31 cellular contexts compared by ENCODE assay signal in genomic region chr2:29495068-29495467, GRCh38.
"Had no signal": no experiment of that assay in that cellular context is flagged by ENCODE, and none has a peak within 500 bp of the region (broad histone marks: within the 10 kb centered on the region; RNA-seq: fewer than 3 reads in every experiment).

No MANE protein-coding gene starts in this region.

- H3K4me1 ChIP-seq: esophagus squamous epithelium, gastroesophageal sphincter had no signal

- H3K4me3 Mint-ChIP-seq: activated CD4-positive, alpha-beta memory T cell treated with anti-CD3 and anti-CD28 coated beads, Interleukin-2, amount 10 ng/mL, durations not matched to agents 7 days and 5 days; activated CD4-positive, alpha-beta T cell treated with anti-CD3 and anti-CD28 coated beads, Interleukin-2, amount 10 ng/mL, durations not matched to agents 7 days and 5 days; activated naive CD8-positive, alpha-beta T cell; activated T-cell treated with anti-CD3 and anti-CD28 coated beads, Interleukin-2, amount 50 U/mL, for 24 hours; activated T-cell treated with anti-CD3 and anti-CD28 coated beads, Interleukin-2, amount 50 U/mL, for 72 hours; activated T-helper 17 cell treated with anti-CD3 and anti-CD28 coated beads, Interleukin-2, amount 50 U/mL, for 72 hours; central memory CD8-positive, alpha-beta T cell; effector memory CD8-positive, alpha-beta T cell; WTC11 had no signal

- DNase-seq: activated CD4-positive, alpha-beta memory T cell treated with anti-CD3 and anti-CD28 coated beads, Interleukin-2, amount 10 ng/mL, durations not matched to agents 7 days and 5 days; activated CD4-positive, alpha-beta T cell treated with anti-CD3 and anti-CD28 coated beads for 1 hour; activated CD4-positive, alpha-beta T cell treated with anti-CD3 and anti-CD28 coated beads for 4 hours; activated CD4-positive, alpha-beta T cell treated with anti-CD3 and anti-CD28 coated beads, Interleukin-2, amount 10 ng/mL, durations not matched to agents 7 days and 5 days; activated CD4-positive, alpha-beta T cell treated with anti-CD3 and anti-CD28 coated beads, Interleukin-2, amount 50 U/mL, for 4 hours; activated CD8-positive, alpha-beta memory T cell treated with anti-CD3 and anti-CD28 coated beads, Interleukin-2, amount 50 U/mL, for 48 hours; activated effector memory CD4-positive, alpha-beta T cell treated with Interleukin-2 at 50 U/mL for 16 hours; activated gamma-delta T cell treated with Interleukin-2 at 50 U/mL for 16 hours; activated naive CD4-positive, alpha-beta T cell treated with anti-CD3 and anti-CD28 coated beads, Interleukin-2, amount 50 U/mL, for 16 hours; activated naive CD4-positive, alpha-beta T cell treated with Interleukin-2 at 50 U/mL for 16 hours; activated T-cell treated with anti-CD3 and anti-CD28 coated beads for 4 hours; activated T-cell treated with anti-CD3 and anti-CD28 coated beads, Interleukin-2, amount 50 U/mL, for 24 hours; activated T-cell treated with anti-CD3 and anti-CD28 coated beads, Interleukin-2, amount 50 U/mL, for 72 hours; amniotic stem cell; anterior cingulate cortex; brain microvascular endothelial cell; cortex of kidney; dermis blood vessel endothelial cell; effector CD4-positive, alpha-beta T cell; effector memory CD8-positive, alpha-beta T cell; erythroblast; esophagus squamous epithelium; foreskin melanocyte; head of caudate nucleus; T-helper 2 cell had no signal

- H3K27me3 Mint-ChIP-seq: activated naive CD8-positive, alpha-beta T cell; activated T-cell treated with anti-CD3 and anti-CD28 coated beads, Interleukin-2, amount 50 U/mL, for 24 hours had no signal

- H3K27ac Mint-ChIP-seq: activated CD4-positive, alpha-beta memory T cell treated with anti-CD3 and anti-CD28 coated beads, Interleukin-2, amount 10 ng/mL, durations not matched to agents 7 days and 5 days; activated CD4-positive, alpha-beta T cell treated with anti-CD3 and anti-CD28 coated beads, Interleukin-2, amount 10 ng/mL, durations not matched to agents 7 days and 5 days; activated naive CD8-positive, alpha-beta T cell; activated T-cell treated with anti-CD3 and anti-CD28 coated beads, Interleukin-2, amount 50 U/mL, for 24 hours; activated T-cell treated with anti-CD3 and anti-CD28 coated beads, Interleukin-2, amount 50 U/mL, for 72 hours; activated T-helper 17 cell treated with anti-CD3 and anti-CD28 coated beads, Interleukin-2, amount 50 U/mL, for 72 hours; effector memory CD8-positive, alpha-beta T cell; WTC11 had no signal

- H3K4me1 Mint-ChIP-seq: activated CD4-positive, alpha-beta T cell treated with anti-CD3 and anti-CD28 coated beads, Interleukin-2, amount 10 ng/mL, durations not matched to agents 7 days and 5 days; activated T-helper 17 cell treated with anti-CD3 and anti-CD28 coated beads, Interleukin-2, amount 50 U/mL, for 72 hours; central memory CD8-positive, alpha-beta T cell had no signal

- H3K27me3 ChIP-seq: brain microvascular endothelial cell, gastroesophageal sphincter had no signal

- H3K36me3 Mint-ChIP-seq: activated naive CD8-positive, alpha-beta T cell; WTC11 had no signal

- H3K36me3 ChIP-seq: brain microvascular endothelial cell, esophagus squamous epithelium, gastroesophageal sphincter had no signal

- H3K4me3 ChIP-seq: esophagus squamous epithelium, gastroesophageal sphincter had no signal

- H3K9me3 ChIP-seq: esophagus squamous epithelium, gastroesophageal sphincter had no signal

- H3K9me3 Mint-ChIP-seq: activated CD4-positive, alpha-beta memory T cell treated with anti-CD3 and anti-CD28 coated beads, Interleukin-2, amount 10 ng/mL, durations not matched to agents 7 days and 5 days; activated CD4-positive, alpha-beta T cell treated with anti-CD3 and anti-CD28 coated beads, Interleukin-2, amount 10 ng/mL, durations not matched to agents 7 days and 5 days; activated T-cell treated with anti-CD3 and anti-CD28 coated beads, Interleukin-2, amount 50 U/mL, for 24 hours; activated T-cell treated with anti-CD3 and anti-CD28 coated beads, Interleukin-2, amount 50 U/mL, for 72 hours; activated T-helper 17 cell treated with anti-CD3 and anti-CD28 coated beads, Interleukin-2, amount 50 U/mL, for 72 hours; central memory CD8-positive, alpha-beta T cell; effector memory CD8-positive, alpha-beta T cell; WTC11 had no signal

- H3K27ac ChIP-seq: brain microvascular endothelial cell, esophagus squamous epithelium, gastroesophageal sphincter, VCaP had no signal

- ATAC-seq: activated T-cell treated with anti-CD3 and anti-CD28 coated beads, Interleukin-2, amount 50 U/mL, for 72 hours; effector memory CD8-positive, alpha-beta T cell; gastroesophageal sphincter had no signal
